ENCODE assay signal across 1 cellular context in genomic region chr2:9030882-9031645, GRCh38.
TF ChIP-seq lines count a peak whose summit lies in the region.

No MANE protein-coding gene starts in this region.

TF ChIP-seq in endothelial cell of umbilical vein, 7 proteins besides CTCF, POLR2A, EP300 and RAD21:
- no peak for TF ChIP-seq MYC (IDR thresholded peaks at IDR 0.05; ENCODE audit: low read depth, low read length)
- TF ChIP-seq FOS (IDR thresholded peaks at IDR 0.05; ENCODE audit: borderline replicate concordance, insufficient read depth, low read length), result no peak
- no peak for TF ChIP-seq GATA2 (IDR thresholded peaks at IDR 0.05; ENCODE audit: insufficient read depth, insufficient read length, low read depth, low read length)
- TF ChIP-seq, protein P1, sequence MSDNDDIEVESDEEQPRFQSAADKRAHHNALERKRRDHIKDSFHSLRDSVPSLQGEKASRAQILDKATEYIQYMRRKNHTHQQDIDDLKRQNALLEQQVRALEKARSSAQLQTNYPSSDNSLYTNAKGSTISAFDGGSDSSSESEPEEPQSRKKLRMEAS (IDR thresholded peaks at IDR 0.05; ENCODE audit: insufficient read depth, insufficient read length), result no peak
- TF ChIP-seq JUN (IDR thresholded peaks at IDR 0.05; ENCODE audit: borderline replicate concordance, insufficient read depth, insufficient read length, low read depth), result no peak
- TF ChIP-seq POLR2AphosphoS5 (IDR thresholded peaks at IDR 0.05; ENCODE audit: insufficient read depth, low read depth, low read length), result no peak
- TF ChIP-seq EZH2 (IDR thresholded peaks at IDR 0.05; ENCODE audit: borderline replicate concordance, low read depth, low read length, severe bottlenecking), result no peak
